In genomic region chr19:17306285-17306714, GRCh38 we compare ENCODE assay signal across 8 cellular contexts. TPM values are rescaled to one million over a fixed set of nuclear protein-coding genes. Genes with fewer than 3 reads are reported as not detected.
DNase-seq lines count a peak whose midpoint lies in the region; ATAC-seq and TF ChIP-seq lines count a peak whose summit lies in the region.

No MANE protein-coding gene starts in this region.

- intact Hi-C loops in left colon (cut with DNase I, micrococcal nuclease): no loop called here

- 2% methylated on average over 28 of the region's 28 CpGs for WGBS in SK-N-SH (ENCODE audit: low lambda C conversion rate)

- H3K36me3 ChIP-seq in SK-N-SH (replicated peaks in 1 of 2; ENCODE audit: control insufficient read depth in 1 of 2, insufficient read depth in 2 of 2, low read length in 1 of 2) (no peaks in the 10 kb centered on the region), iPS-18a (ENCODE audit: control insufficient read depth, low read depth, low read length) (no peaks in the 10 kb centered on the region)

- H3K4me1 ChIP-seq in SK-N-SH (ENCODE audit: control insufficient read depth in 1 of 2, insufficient read depth in 2 of 2, low read depth in 1 of 2, low read length in 1 of 2): peaks cover 12 to 38% of the 10 kb centered on the region in 2 experiments
- peaks cover 18% of the 10 kb centered on the region for H3K4me1 ChIP-seq in iPS-18a (ENCODE audit: control insufficient read depth, low read depth, low read length)

- no peaks in the 10 kb centered on the region for H3K9me2 ChIP-seq in SK-N-SH

- TF ChIP-seq EP300 in SK-N-SH (IDR thresholded peaks at IDR 0.05; ENCODE audit: borderline replicate concordance in 1 of 2, low read depth in 1 of 2, low read length in 1 of 2): no peak

- H3K27ac ChIP-seq in SK-N-SH (ENCODE audit: low read depth in 2 of 2, low read length in 1 of 2) (peak overlapping the region; percentile 72 to 96), iPS-18a (ENCODE audit: low read length) (peak overlapping the region; percentile 89)

- peak overlapping the region; percentile 96 for H3K27ac Mint-ChIP-seq in stimulated activated naive B cell treated with anti-CD40 and anti-IgM and Interleukin-4, amounts not matched to agents 10 μg/mL and 1 μg/mL and 100 μg/mL, for 72 hours

- no peak for TF ChIP-seq RAD21 in SK-N-SH (IDR thresholded peaks at IDR 0.05; ENCODE audit: low read length)

- POLR2A ChIA-PET in SK-N-SH (lab: Yijun Ruan, JAX): interaction anchor here (0.6 to 1.6 kb wide), 4 partner anchors 13 to 136 kb away, joined by 3 to 7 read pairs (median 4); no protein-coding TSS in a partner anchor

- peaks cover 40% of the 10 kb centered on the region for H3K79me2 ChIP-seq in SK-N-SH (ENCODE audit: insufficient read depth)

- CTCF ChIA-PET in SK-N-SH (lab: Yijun Ruan, JAX): interaction anchor here (0.9 to 1.3 kb wide), 3 partner anchors 10 to 42 kb away, joined by 3 to 4 read pairs (median 4); no protein-coding TSS in a partner anchor

- peak overlapping the region; percentile 92 for H3K4me2 ChIP-seq in SK-N-SH

- peaks cover 18% of the 10 kb centered on the region for H3F3A ChIP-seq in SK-N-SH (replicated peaks; ENCODE audit: insufficient read depth)

- H3K9ac ChIP-seq in SK-N-SH: peak overlapping the region; percentile 76
- H3K9ac ChIP-seq in iPS-18a (ENCODE audit: low read length): peak overlapping the region; percentile 89

- no peak for TF ChIP-seq CTCF in SK-N-SH (IDR thresholded peaks at IDR 0.05)
- no peak for TF ChIP-seq CTCF in WI38 (IDR thresholded peaks at IDR 0.05; ENCODE audit: low read depth, low read length)

- H4K20me1 ChIP-seq in SK-N-SH (ENCODE audit: insufficient read depth): peaks cover 2% of the 10 kb centered on the region

- peaks cover 3 to 4% of the 10 kb centered on the region in 2 donors for H3K36me3 Mint-ChIP-seq in stimulated activated naive B cell treated with anti-CD40 and anti-IgM and Interleukin-4, amounts not matched to agents 10 μg/mL and 1 μg/mL and 100 μg/mL, for 72 hours

- H3K27me3 Mint-ChIP-seq in stimulated activated naive B cell treated with anti-CD40 and anti-IgM and Interleukin-4, amounts not matched to agents 10 μg/mL and 1 μg/mL and 100 μg/mL, for 72 hours: no peaks in the 10 kb centered on the region

- peak overlapping the region; percentile 73 to 86 for H3K4me3 ChIP-seq in SK-N-SH (ENCODE audit: low read depth in 2 of 2, low read length in 1 of 2)
- H3K4me3 ChIP-seq in WI38 (ENCODE audit: low read depth, low read length): peak overlapping the region; percentile 82
- H3K4me3 ChIP-seq in iPS-18a (ENCODE audit: low read length): peak overlapping the region; percentile 85

- H2AFZ ChIP-seq in SK-N-SH (ENCODE audit: low read depth): peak overlapping the region; percentile 87

- H3K4me3 Mint-ChIP-seq in stimulated activated naive B cell treated with anti-CD40 and anti-IgM and Interleukin-4, amounts not matched to agents 10 μg/mL and 1 μg/mL and 100 μg/mL, for 72 hours: peak overlapping the region; percentile 90 to 95

- peaks cover 41 to 57% of the 10 kb centered on the region in 2 donors for H3K4me1 Mint-ChIP-seq in stimulated activated naive B cell treated with anti-CD40 and anti-IgM and Interleukin-4, amounts not matched to agents 10 μg/mL and 1 μg/mL and 100 μg/mL, for 72 hours

- no peaks in the 10 kb centered on the region for H3K9me3 Mint-ChIP-seq in stimulated activated naive B cell treated with anti-CD40 and anti-IgM and Interleukin-4, amounts not matched to agents 10 μg/mL and 1 μg/mL and 100 μg/mL, for 72 hours

- DNase-seq in SK-N-SH: no peak
- no peak for DNase-seq in stimulated activated naive B cell treated with anti-CD40 and anti-IgM and Interleukin-4, amounts not matched to agents 10 μg/mL and 1 μg/mL and 100 μg/mL, for 72 hours
- no peak for DNase-seq in left colon
- DNase-seq in dermis blood vessel endothelial cell: no peak

- H3K27me3 ChIP-seq in SK-N-SH (ENCODE audit: insufficient read depth) (no peaks in the 10 kb centered on the region), iPS-18a (ENCODE audit: control insufficient read depth, insufficient read depth, low read length) (no peaks in the 10 kb centered on the region)

- H3K9me3 ChIP-seq in SK-N-SH (no peaks in the 10 kb centered on the region), iPS-18a (ENCODE audit: control insufficient read depth, low read depth, low read length) (no peaks in the 10 kb centered on the region)

- ATAC-seq in SK-N-SH treated with all-trans-retinoic acid at 6 μM for 48 hours (no peak), left colon (no peak), HG02588 (IDR thresholded peaks at IDR 0.05; ENCODE audit: unreplicated experiment) (no peak)
- no peak for ATAC-seq in stimulated activated naive B cell treated with anti-CD40 and anti-IgM and Interleukin-4, amounts not matched to agents 10 μg/mL and 1 μg/mL and 100 μg/mL, for 72 hours (replicated peaks)

TF ChIP-seq in SK-N-SH, 30 proteins besides CTCF, POLR2A, EP300 and RAD21:
- TF ChIP-seq POLR2AphosphoS5 (IDR thresholded peaks at IDR 0.05; ENCODE audit: low read depth, low read length) (no peak), MXI1 (IDR thresholded peaks at IDR 0.05; ENCODE audit: low read depth, low read length) (0 out of 2 replicates have a peak, but pooled peaks have one; percentile 66), IRF3 (IDR thresholded peaks at IDR 0.05; ENCODE audit: low read depth, low read length) (no peak)

TF ChIP-seq in SK-N-SH treated with all-trans-retinoic acid at 6 μM for 48 hours, 23 proteins besides CTCF, POLR2A, EP300 and RAD21 (continues in another document):
- TF ChIP-seq ZNF70 (CRISPR knock-in tag; IDR thresholded peaks at IDR 0.05): no peak
- TF ChIP-seq SNAI2 (CRISPR knock-in tag; IDR thresholded peaks at IDR 0.05): no peak
- no peak for TF ChIP-seq TOX (CRISPR knock-in tag; IDR thresholded peaks at IDR 0.05; ENCODE audit: borderline replicate concordance)
- TF ChIP-seq ISL1 (CRISPR knock-in tag; IDR thresholded peaks at IDR 0.05): no peak
- TF ChIP-seq CREB5 (CRISPR knock-in tag; IDR thresholded peaks at IDR 0.05; ENCODE audit: low read depth): no peak
- TF ChIP-seq TSHZ2 (CRISPR knock-in tag; IDR thresholded peaks at IDR 0.05): no peak; the same call in 1 of the 2 replicates
- TF ChIP-seq BACH2 (CRISPR knock-in tag; IDR thresholded peaks at IDR 0.05; ENCODE audit: borderline replicate concordance): no peak
- no peak for TF ChIP-seq ZFP30 (CRISPR knock-in tag; IDR thresholded peaks at IDR 0.05)

RNA-seq across cellular contexts. Expression of gene MRPL34, which starts 0.6 kb away (rescaled TPM):
- 61.4 and 72.9 TPM in 2 replicates for polyA plus RNA-seq in SK-N-SH (2012; rRNA removed)
- 70.2 and 72.1 TPM in 2 replicates for polyA plus RNA-seq in SK-N-SH (2012; cell fraction: cytosol; rRNA removed)
- polyA plus RNA-seq in SK-N-SH (2012; cell fraction: nucleus; rRNA removed): 40.9 and 93.7 TPM in 2 replicates
- 100 to 1,000 TPM; 142 to 165 TPM for total RNA-seq in left colon
- total RNA-seq in dermis blood vessel endothelial cell: 40.1 and 52.4 TPM in 2 replicates

RNA-seq across cellular contexts. Expression of gene DDA1, which starts 3.1 kb away (rescaled TPM):
- 112 and 135 TPM in 2 replicates for polyA plus RNA-seq in SK-N-SH (2012; rRNA removed)
- polyA plus RNA-seq in SK-N-SH (2012; cell fraction: cytosol; rRNA removed): 110 and 115 TPM in 2 replicates
- 90.9 and 103 TPM in 2 replicates for polyA plus RNA-seq in SK-N-SH (2012; cell fraction: nucleus; rRNA removed)
- total RNA-seq in left colon (10 to 100 TPM; 47.7 to 49.2 TPM), dermis blood vessel endothelial cell (20.9 and 39.3 TPM in 2 replicates)

RNA-seq across cellular contexts. Expression of gene ABHD8, which starts 3.1 kb away (rescaled TPM):
- 10.6 and 11.1 TPM in 2 replicates for polyA plus RNA-seq in SK-N-SH (2012; rRNA removed)
- polyA plus RNA-seq in SK-N-SH (2012; cell fraction: cytosol; rRNA removed): 4.6 and 9.1 TPM in 2 replicates
- polyA plus RNA-seq in SK-N-SH (2012; cell fraction: nucleus; rRNA removed): 6.7 and 21.3 TPM in 2 replicates
- total RNA-seq in left colon: 1 to 10 TPM; 5.6 to 6.0 TPM
- total RNA-seq in dermis blood vessel endothelial cell: 9.5 and 11.7 TPM in 2 replicates

RNA-seq across cellular contexts. Expression of gene ANKLE1, which starts 24.6 kb away (rescaled TPM):
- polyA plus RNA-seq in SK-N-SH (2012; rRNA removed): 2.2 and 2.6 TPM in 2 replicates
- 0.88 and 1.9 TPM in 2 replicates for polyA plus RNA-seq in SK-N-SH (2012; cell fraction: cytosol; rRNA removed)
- 9.7 and 16.9 TPM in 2 replicates for polyA plus RNA-seq in SK-N-SH (2012; cell fraction: nucleus; rRNA removed)
- total RNA-seq in left colon (under 1 TPM; 0.22 to 0.67 TPM), dermis blood vessel endothelial cell (0.68 and 1.5 TPM in 2 replicates)

RNA-seq across cellular contexts. Expression of gene ANO8, which starts 28.4 kb away (rescaled TPM):
- 5.0 and 7.8 TPM in 2 replicates for polyA plus RNA-seq in SK-N-SH (2012; rRNA removed)
- polyA plus RNA-seq in SK-N-SH (2012; cell fraction: cytosol; rRNA removed): 2.6 and 4.2 TPM in 2 replicates
- 21.4 and 31.6 TPM in 2 replicates for polyA plus RNA-seq in SK-N-SH (2012; cell fraction: nucleus; rRNA removed)
- total RNA-seq in left colon (10 to 100 TPM in 1 of 2 donors, 1 to 10 TPM in 1; 8.4 to 10.8 TPM), dermis blood vessel endothelial cell (5.0 and 6.8 TPM in 2 replicates)
